Comparison of ENCODE assay signal across 1 cellular context in genomic region chr19:47232422-47233211, GRCh38.
TF ChIP-seq lines count a peak whose summit lies in the region.

No MANE protein-coding gene starts in this region.

TF ChIP-seq in HepG2, 621 proteins besides CTCF, POLR2A, EP300 and RAD21:
- TF ChIP-seq FOSL2 (CRISPR knock-in tag; IDR thresholded peaks at IDR 0.05), result peak; percentile 57
- no peak for TF ChIP-seq ZNF234 (CRISPR knock-in tag; conservative IDR thresholded peaks at IDR 0.05)
- 0 out of 2 replicates have a peak, but pooled peaks have one; percentile 34 for TF ChIP-seq NRL (CRISPR knock-in tag; IDR thresholded peaks at IDR 0.05; ENCODE audit: borderline replicate concordance)
- no peak for TF ChIP-seq MBNL3 (CRISPR knock-in tag; conservative IDR thresholded peaks at IDR 0.05)
- TF ChIP-seq ATF7 (IDR thresholded peaks at IDR 0.05), result peak; percentile 63
- TF ChIP-seq ATF7 (CRISPR knock-in tag; IDR thresholded peaks at IDR 0.05), result no peak
- no peak for TF ChIP-seq GPN1 (CRISPR knock-in tag; IDR thresholded peaks at IDR 0.05; ENCODE audit: borderline replicate concordance)
- no peak for TF ChIP-seq MXD3 (CRISPR knock-in tag; IDR thresholded peaks at IDR 0.05)
- no peak for TF ChIP-seq SMAD9 (CRISPR knock-in tag; IDR thresholded peaks at IDR 0.05)
- 0 out of 2 replicates have a peak, but pooled peaks have one; percentile 11 for TF ChIP-seq CREB1 (IDR thresholded peaks at IDR 0.05)
- no peak for TF ChIP-seq CREB1 (CRISPR knock-in tag; IDR thresholded peaks at IDR 0.05)
TF ChIP-seq in HepG2: peak in this region for 4.
